ENCODE assay signal across 17 cellular contexts in the genomic region with DNA sequence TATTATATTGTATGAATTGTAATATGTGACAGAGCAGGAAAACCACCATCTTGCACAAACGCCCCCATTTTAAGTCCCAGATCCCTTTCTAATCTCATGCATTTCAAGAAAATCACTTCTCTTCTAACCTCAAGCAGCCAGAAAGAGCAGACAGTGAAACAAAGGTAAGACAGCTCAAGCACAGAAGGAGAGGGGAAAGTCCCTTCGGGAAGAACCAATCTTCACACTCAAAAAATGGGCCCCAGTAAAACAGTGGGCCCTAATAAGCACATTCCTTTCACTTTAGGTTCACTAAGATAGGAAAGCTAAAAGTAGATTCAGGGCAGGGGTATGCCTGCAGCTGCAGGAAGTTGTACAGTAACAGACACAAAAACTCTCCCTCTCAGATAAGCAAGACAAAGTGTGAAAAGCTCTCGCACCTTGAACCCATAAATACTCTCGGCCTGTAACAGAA.
DNase-seq lines count a peak whose midpoint lies in the region; ATAC-seq, FAIRE-seq and TF ChIP-seq lines count a peak whose summit lies in the region.
"Had no signal": no experiment of that assay in that cellular context is flagged by ENCODE, and none has a peak within 500 bp of the region (broad histone marks: within the 10 kb centered on the region; RNA-seq: fewer than 3 reads in every experiment).

No MANE protein-coding gene starts in this region.

- TF ChIP-seq POLR2A in H1 (IDR thresholded peaks at IDR 0.05; ENCODE audit: control extremely low read depth in 1 of 2, low read depth in 2 of 2, low read length in 2 of 2), result no peak
- TF ChIP-seq POLR2A in esophagus muscularis mucosa (IDR thresholded peaks at IDR 0.05; ENCODE audit: low read depth), result no peak
- TF ChIP-seq POLR2A in ovary (IDR thresholded peaks at IDR 0.05), result no peak

- WGBS in H1 (ENCODE audit: extremely low coverage in 1 of 2, insufficient coverage in 1 of 2, insufficient read length in 1 of 2, insufficient replicate concordance in 2 of 2, low coverage in 1 of 2, low lambda C conversion rate in 2 of 2, missing lambda C conversion rate in 1 of 2), 2 experiments, result 79% methylated on average over 4 of the region's 4 CpGs; no CpG with 5 or more reads in 1 of the 2 experiments
- 64% methylated on average over 4 of the region's 4 CpGs for WGBS in esophagus muscularis mucosa
- WGBS in ovary, 3 donors, result 42 to 62% (median 49%) methylated on average over 4 of the region's 4 CpGs

- H3K27me3 Mint-ChIP-seq in MCF 10A (ENCODE audit: insufficient read depth, unreplicated experiment), result no peaks in the 10 kb centered on the region

- no peaks in the 10 kb centered on the region for H3K27me3 ChIP-seq in H1 (replicated peaks in 1 of 4; ENCODE audit: control insufficient read depth in 3 of 4, extremely low read depth in 1 of 4, insufficient read depth in 3 of 4, low read length in 3 of 4)
- no peaks in the 10 kb centered on the region for H3K27me3 ChIP-seq in esophagus muscularis mucosa
- H3K27me3 ChIP-seq in ovary, result no peaks in the 10 kb centered on the region
- H3K27me3 ChIP-seq: spleen had no signal

- H2BK5ac ChIP-seq in H1 (ENCODE audit: low read depth, low read length), result no peak overlapping the region

- intact Hi-C loops in esophagus muscularis mucosa (cut with DNase I) (no loop called here), MCF 10A (cut with micrococcal nuclease) (no loop called here), ovary (cut with DNase I) (no loop called here)

- no peaks in the 10 kb centered on the region for H3K79me1 ChIP-seq in H1 (ENCODE audit: low read depth, low read length)

- peak; percentile 57 for FAIRE-seq in H1 (lab: Jason Lieb, UNC)
- FAIRE-seq: endothelial cell of umbilical vein, keratinocyte had no signal

- H3K14ac ChIP-seq in H1 (ENCODE audit: insufficient read length), result no peak overlapping the region

- no peak overlapping the region for H3K56ac ChIP-seq in H1 (replicated peaks; ENCODE audit: insufficient read length, low read depth, low read length)

- H3K4me1 Mint-ChIP-seq in MCF 10A (ENCODE audit: insufficient read depth, unreplicated experiment), result peaks cover 7% of the 10 kb centered on the region

- no peaks in the 10 kb centered on the region for H3K9me3 Mint-ChIP-seq in MCF 10A (ENCODE audit: unreplicated experiment)

- H3K4me2 ChIP-seq in H1 (ENCODE audit: insufficient read depth in 1 of 2, low read depth in 2 of 2, low read length in 2 of 2), result no peak overlapping the region

- H2BK120ac ChIP-seq in H1 (replicated peaks; ENCODE audit: low read depth, low read length), result no peak overlapping the region

- no peak overlapping the region for H2AK5ac ChIP-seq in H1 (ENCODE audit: low read depth, low read length)

- no peak overlapping the region for H3K9ac ChIP-seq in H1 (replicated peaks in 1 of 4; ENCODE audit: extremely low read depth in 1 of 4, low read depth in 3 of 4, low read length in 3 of 4)
- H3K9ac ChIP-seq: parathyroid adenoma had no signal

- 0 out of 2 replicates have a peak overlapping the region, but pooled peaks have one; percentile 14 for H3K27ac ChIP-seq in H1 (ENCODE audit: low read depth, low read length)
- no peak overlapping the region for H3K27ac ChIP-seq in esophagus muscularis mucosa (replicated peaks in 1 of 4)
- no peak overlapping the region for H3K27ac ChIP-seq in ovary
- H3K27ac ChIP-seq: parathyroid adenoma, spleen had no signal

- no TSS peak for BruUV-seq in MCF 10A (replicated peaks; lab: Mats Ljungman, UMichigan)

- H3K18ac ChIP-seq in H1 (ENCODE audit: extremely low read depth, low read length), result no peak overlapping the region

- H4K91ac ChIP-seq in H1 (replicated peaks; ENCODE audit: insufficient read length, low read length), result no peak overlapping the region

- no peak overlapping the region for H2BK20ac ChIP-seq in H1 (ENCODE audit: low read length)

- POLR2A ChIA-PET in H1 (lab: Charles Lee; ENCODE audit: partially characterized antibody), result no interaction called here
- POLR2A ChIA-PET in MCF 10A (lab: Yijun Ruan, JAX), result no interaction called here

- H3K4me3 ChIP-seq in H1 (ENCODE audit: extremely low read depth in 1 of 4, insufficient read depth in 2 of 4, low read depth in 3 of 4, low read length in 4 of 4) (no peak overlapping the region), esophagus muscularis mucosa (no peak overlapping the region), ovary (no peak overlapping the region)
- H3K4me3 ChIP-seq: spleen had no signal

- no peak overlapping the region for H3K4ac ChIP-seq in H1 (replicated peaks; ENCODE audit: insufficient read length, low read depth, low read length)

- ATAC-seq in GM21390 (IDR thresholded peaks at IDR 0.05; ENCODE audit: unreplicated experiment) (peak; percentile 81), HG03432 (IDR thresholded peaks at IDR 0.05; ENCODE audit: unreplicated experiment) (peak; percentile 94)
- ATAC-seq: activated T-cell treated with anti-CD3 and anti-CD28 coated beads, Interleukin-2, amount 50 U/mL, for 4 hours had no signal

- H3K27ac Mint-ChIP-seq in MCF 10A (ENCODE audit: low read depth, unreplicated experiment), result no peak overlapping the region
- H3K27ac Mint-ChIP-seq: T-helper 1 cell treated with Interleukin-12 subunit alpha and Interleukin-12 subunit beta and Interleukin-4 antibody, amounts not matched to agents 30 μg/mL and 1 μg/mL, for 36 hours had no signal

- H3K79me2 ChIP-seq in H1 (ENCODE audit: control insufficient read depth in 1 of 2, insufficient read depth in 2 of 2, low read length in 2 of 2), result no peaks in the 10 kb centered on the region
- H3K79me2 ChIP-seq: parathyroid adenoma had no signal

- H3K36me3 Mint-ChIP-seq in MCF 10A (ENCODE audit: insufficient read depth, unreplicated experiment), result no peaks in the 10 kb centered on the region

- TF ChIP-seq CTCF in H1 (IDR thresholded peaks at IDR 0.05; ENCODE audit: control extremely low read depth in 1 of 3, insufficient read depth in 1 of 3, low read depth in 1 of 3, low read length in 3 of 3), result no peak
- TF ChIP-seq CTCF in esophagus muscularis mucosa (IDR thresholded peaks at IDR 0.05), result no peak
- TF ChIP-seq CTCF in MCF 10A (IDR thresholded peaks at IDR 0.05; ENCODE audit: unreplicated experiment), result no peak
- no peak for TF ChIP-seq CTCF in ovary (IDR thresholded peaks at IDR 0.05)

- H3K36me3 ChIP-seq in H1 (ENCODE audit: control insufficient read depth in 2 of 4, insufficient read depth in 4 of 4, low read length in 3 of 4) (no peaks in the 10 kb centered on the region), esophagus muscularis mucosa (no peaks in the 10 kb centered on the region), ovary (no peaks in the 10 kb centered on the region)
- H3K36me3 ChIP-seq: spleen had no signal

- H3K9me3 ChIP-seq in H1 (ENCODE audit: insufficient read depth in 2 of 2, low read depth in 1 of 2, low read length in 1 of 2) (no peaks in the 10 kb centered on the region), esophagus muscularis mucosa (no peaks in the 10 kb centered on the region), ovary (no peaks in the 10 kb centered on the region)

- H3K23ac ChIP-seq in H1 (ENCODE audit: insufficient read length), result no peak overlapping the region

- no peaks in the 10 kb centered on the region for H4K20me1 ChIP-seq in H1 (replicated peaks in 1 of 2; ENCODE audit: control insufficient read depth in 1 of 2, insufficient read depth in 2 of 2, low read length in 2 of 2)

- no peak overlapping the region for H2BK12ac ChIP-seq in H1 (ENCODE audit: low read depth, low read length)

- peak; percentile 8 for DNase-seq in Daoy (ENCODE audit: low read depth)
- DNase-seq in H1 (ENCODE audit: low read depth in 1 of 2, low spot score in 2 of 2), result no peak
- no peak for DNase-seq in esophagus muscularis mucosa (ENCODE audit: extremely low spot score)
- DNase-seq in MCF 10A (ENCODE audit: unreplicated experiment), result no peak
- no peak for DNase-seq in SIG-M5 treated with dmso at 0.1 percent for 504 hours (lab: John Stamatoyannopoulos, UW; ENCODE audit: unreplicated experiment)
- DNase-seq in ovary, result no peak
- DNase-seq: activated CD4-positive, alpha-beta T cell treated with anti-CD3 and anti-CD28 coated beads for 4 hours; activated T-cell treated with anti-CD3 and anti-CD28 coated beads, Interleukin-2, amount 50 U/mL, for 4 hours; NCI-H1436 treated with DMSO at 0.1 percent for 48 hours; spleen; substantia nigra had no signal

- no peak for TF ChIP-seq RAD21 in H1 (IDR thresholded peaks at IDR 0.05 in 1 of 2, conservative IDR thresholded peaks at IDR 0.05 in 1 of 2; ENCODE audit: low read depth in 2 of 2, low read length in 2 of 2)

- H2AFZ ChIP-seq in H1 (ENCODE audit: low read length), result peak overlapping the region; percentile 95
- H2AFZ ChIP-seq: parathyroid adenoma had no signal

- H4K5ac ChIP-seq in H1 (ENCODE audit: insufficient read length, low read depth, low read length), result no peak overlapping the region

- TF ChIP-seq EP300 in H1 (IDR thresholded peaks at IDR 0.05; ENCODE audit: borderline replicate concordance in 1 of 2, low read depth in 2 of 2, low read length in 2 of 2) (no peak), esophagus muscularis mucosa (IDR thresholded peaks at IDR 0.05) (no peak), ovary (IDR thresholded peaks at IDR 0.05) (no peak)

- H3K23me2 ChIP-seq in H1 (ENCODE audit: low read depth, low read length), result no peaks in the 10 kb centered on the region

- CTCF ChIA-PET in H1 (lab: Charles Lee; ENCODE audit: partially characterized antibody) (no interaction called here), MCF 10A (lab: Yijun Ruan, JAX) (no interaction called here)

- no peaks in the 10 kb centered on the region for H3K4me1 ChIP-seq in H1 (replicated peaks in 1 of 4; ENCODE audit: control insufficient read depth in 3 of 4, insufficient read depth in 4 of 4, low read length in 3 of 4)
- H3K4me1 ChIP-seq in esophagus muscularis mucosa, result no peaks in the 10 kb centered on the region
- H3K4me1 ChIP-seq in ovary (ENCODE audit: insufficient read depth), result no peaks in the 10 kb centered on the region
- H3K4me1 ChIP-seq: parathyroid adenoma, spleen had no signal

- H2BK15ac ChIP-seq in H1 (ENCODE audit: low read length), result no peak overlapping the region

- H4K8ac ChIP-seq in H1 (ENCODE audit: extremely low read depth, insufficient read depth, low read length), result no peak overlapping the region

- H3K4me3 Mint-ChIP-seq in MCF 10A (ENCODE audit: unreplicated experiment), result no peak overlapping the region
- H3K4me3 Mint-ChIP-seq: activated T-cell treated with anti-CD3 and anti-CD28 coated beads, Interleukin-2, amount 50 U/mL, for 4 hours; T-helper 1 cell treated with Interleukin-12 subunit alpha and Interleukin-12 subunit beta and Interleukin-4 antibody, amounts not matched to agents 30 μg/mL and 1 μg/mL, for 36 hours had no signal

TF ChIP-seq in H1, 55 proteins besides CTCF, POLR2A, EP300 and RAD21 (continues in another document):
- TF ChIP-seq PHF8 (conservative IDR thresholded peaks at IDR 0.05; ENCODE audit: low read depth, low read length), result no peak
- no peak for TF ChIP-seq SUZ12 (IDR thresholded peaks at IDR 0.05; ENCODE audit: low read length)
- no peak for TF ChIP-seq CHD1 (IDR thresholded peaks at IDR 0.05; ENCODE audit: low read depth, low read length)
- TF ChIP-seq ZNF274 (IDR thresholded peaks at IDR 0.05; ENCODE audit: borderline replicate concordance, extremely low read depth, low read length), result no peak
- no peak for TF ChIP-seq TAF1 (IDR thresholded peaks at IDR 0.05; ENCODE audit: low read depth, low read length)
- TF ChIP-seq SIX5 (IDR thresholded peaks at IDR 0.05; ENCODE audit: low read depth, low read length), result no peak
- no peak for TF ChIP-seq HDAC6 (IDR thresholded peaks at IDR 0.05; ENCODE audit: low read depth, low read length)
